ENCODE assay signal across 14 cellular contexts in genomic region chr16:75262800-75263127, GRCh38. TPM values are rescaled to one million over a fixed set of nuclear protein-coding genes. Genes with fewer than 3 reads are reported as not detected.
DNase-seq lines count a peak whose midpoint lies in the region; ATAC-seq, FAIRE-seq and TF ChIP-seq lines count a peak whose summit lies in the region.
"Had no signal": no experiment of that assay in that cellular context is flagged by ENCODE, and none has a peak within 500 bp of the region (broad histone marks: within the 10 kb centered on the region; RNA-seq: fewer than 3 reads in every experiment).

No MANE protein-coding gene starts in this region.

- TF ChIP-seq POLR2A in Peyer's patch (IDR thresholded peaks at IDR 0.05), result no peak
- no peak for TF ChIP-seq POLR2A in H1 (IDR thresholded peaks at IDR 0.05; ENCODE audit: control extremely low read depth in 1 of 2, low read depth in 2 of 2, low read length in 2 of 2)
- TF ChIP-seq POLR2A in tibial nerve (IDR thresholded peaks at IDR 0.05), result no peak

- H3K27ac Mint-ChIP-seq in nephron progenitor cell, result peak overlapping the region; percentile 79
- H3K27ac Mint-ChIP-seq in activated CD4-positive, alpha-beta memory T cell treated with anti-CD3 and anti-CD28 coated beads, Interleukin-2, amount 10 ng/mL, durations not matched to agents 7 days and 5 days, result no peak overlapping the region
- H3K27ac Mint-ChIP-seq: stimulated activated naive B cell treated with anti-CD40 and anti-IgM and Interleukin-4, amounts not matched to agents 10 μg/mL and 1 μg/mL and 100 μg/mL, for 72 hours had no signal

- no peak overlapping the region for H3K4ac ChIP-seq in H1 (replicated peaks; ENCODE audit: insufficient read length, low read depth, low read length)

- H3K27me3 Mint-ChIP-seq in nephron progenitor cell (ENCODE audit: low read depth, poor library complexity), result no peaks in the 10 kb centered on the region
- H3K27me3 Mint-ChIP-seq in activated CD4-positive, alpha-beta memory T cell treated with anti-CD3 and anti-CD28 coated beads, Interleukin-2, amount 10 ng/mL, durations not matched to agents 7 days and 5 days, result peaks cover 44% of the 10 kb centered on the region

- no peak overlapping the region; the same call in 1 of the 2 replicates for H2BK5ac ChIP-seq in H1 (ENCODE audit: low read depth, low read length)

- H3K14ac ChIP-seq in H1 (ENCODE audit: insufficient read length), result no peak overlapping the region

- no peak overlapping the region for H2AFZ ChIP-seq in H1 (ENCODE audit: low read length)
- H2AFZ ChIP-seq: parathyroid adenoma had no signal

- H4K8ac ChIP-seq in H1 (ENCODE audit: extremely low read depth, insufficient read depth, low read length), result no peak overlapping the region

- no peak overlapping the region for H3K9ac ChIP-seq in H1 (replicated peaks in 1 of 4; ENCODE audit: extremely low read depth in 1 of 4, low read depth in 3 of 4, low read length in 3 of 4)
- H3K9ac ChIP-seq: parathyroid adenoma had no signal

- H3K4me1 ChIP-seq in Peyer's patch (peaks cover 4 to 73% (median 9%) of the 10 kb centered on the region in 4 donors), H1 (replicated peaks in 1 of 4; ENCODE audit: control insufficient read depth in 3 of 4, insufficient read depth in 4 of 4, low read length in 3 of 4) (peaks cover 0 to 36% (median 28%) of the 10 kb centered on the region in 4 experiments; a peak in 6 of 7 replicates), tibial nerve (peaks cover 0 to 75% (median 41%) of the 10 kb centered on the region in 4 donors)

- H3K36me3 Mint-ChIP-seq in nephron progenitor cell (ENCODE audit: low read depth), result no peaks in the 10 kb centered on the region
- H3K36me3 Mint-ChIP-seq in activated CD4-positive, alpha-beta memory T cell treated with anti-CD3 and anti-CD28 coated beads, Interleukin-2, amount 10 ng/mL, durations not matched to agents 7 days and 5 days (ENCODE audit: low read depth), result no peaks in the 10 kb centered on the region
- H3K36me3 Mint-ChIP-seq: stimulated activated naive B cell treated with anti-CD40 and anti-IgM and Interleukin-4, amounts not matched to agents 10 μg/mL and 1 μg/mL and 100 μg/mL, for 72 hours had no signal

- peak overlapping the region in 3 of 4 donors; percentile 51 to 92 (median 89) for H3K27ac ChIP-seq in Peyer's patch
- H3K27ac ChIP-seq in H1 (ENCODE audit: low read depth, low read length), result no peak overlapping the region
- peak overlapping the region in 3 of 4 donors; percentile 8 to 91 (median 87) for H3K27ac ChIP-seq in tibial nerve
- H3K27ac ChIP-seq: parathyroid adenoma, VCaP had no signal

- no peak overlapping the region; a peak in 1 of 4 replicates for H3K4me2 ChIP-seq in H1 (ENCODE audit: insufficient read depth in 1 of 2, low read depth in 2 of 2, low read length in 2 of 2)

- H4K91ac ChIP-seq in H1 (replicated peaks; ENCODE audit: insufficient read length, low read length), result no peak overlapping the region

- H2BK15ac ChIP-seq in H1 (ENCODE audit: low read length), result 0 out of 2 replicates have a peak overlapping the region, but pooled peaks have one; percentile 29

- no peak for TF ChIP-seq CTCF in Peyer's patch (IDR thresholded peaks at IDR 0.05)
- no peak for TF ChIP-seq CTCF in H1 (IDR thresholded peaks at IDR 0.05; ENCODE audit: control extremely low read depth in 1 of 3, insufficient read depth in 1 of 3, low read depth in 1 of 3, low read length in 3 of 3)
- TF ChIP-seq CTCF in nephron progenitor cell (IDR thresholded peaks at IDR 0.05), result no peak
- no peak for TF ChIP-seq CTCF in tibial nerve (IDR thresholded peaks at IDR 0.05)

- H2BK12ac ChIP-seq in H1 (ENCODE audit: low read depth, low read length), result 0 out of 2 replicates have a peak overlapping the region, but pooled peaks have one; percentile 80

- TF ChIP-seq EP300 in H1 (IDR thresholded peaks at IDR 0.05; ENCODE audit: borderline replicate concordance in 1 of 2, low read depth in 2 of 2, low read length in 2 of 2) (no peak), tibial nerve (IDR thresholded peaks at IDR 0.05) (no peak)

- peak overlapping the region; percentile 40; the same call in 1 of the 2 replicates for H2AK5ac ChIP-seq in H1 (ENCODE audit: low read depth, low read length)

- no peaks in the 10 kb centered on the region for H3K9me3 Mint-ChIP-seq in nephron progenitor cell
- no peaks in the 10 kb centered on the region for H3K9me3 Mint-ChIP-seq in activated CD4-positive, alpha-beta memory T cell treated with anti-CD3 and anti-CD28 coated beads, Interleukin-2, amount 10 ng/mL, durations not matched to agents 7 days and 5 days
- H3K9me3 Mint-ChIP-seq: stimulated activated naive B cell treated with anti-CD40 and anti-IgM and Interleukin-4, amounts not matched to agents 10 μg/mL and 1 μg/mL and 100 μg/mL, for 72 hours had no signal

- peaks cover 11% of the 10 kb centered on the region; the same call in 1 of the 2 replicates for H3K23me2 ChIP-seq in H1 (ENCODE audit: low read depth, low read length)

- no peak for DNase-seq in Peyer's patch
- DNase-seq in H1 (ENCODE audit: low read depth in 1 of 2, low spot score in 2 of 2), result no peak
- no peak for DNase-seq in nephron progenitor cell
- DNase-seq in tibial nerve (ENCODE audit: low spot score in 2 of 2), result no peak
- no peak for DNase-seq in activated CD4-positive, alpha-beta memory T cell treated with anti-CD3 and anti-CD28 coated beads, Interleukin-2, amount 10 ng/mL, durations not matched to agents 7 days and 5 days
- no peak for DNase-seq in NCI-H2107 treated with DMSO at 0.1 percent for 48 hours (lab: John Stamatoyannopoulos, UW; ENCODE audit: unreplicated experiment)
- DNase-seq: NCI-H1694; SHP77 treated with DMSO at 0.1 percent for 48 hours; stimulated activated CD4-positive, alpha-beta T cell treated with anti-CD3 and anti-CD28 coated beads, Interleukin-2, amount 100 ng/mL, for 48 hours; stimulated activated naive B cell treated with anti-CD40 and anti-IgM and Interleukin-4, amounts not matched to agents 10 μg/mL and 1 μg/mL and 100 μg/mL, for 72 hours had no signal

- ATAC-seq in HG03354 (IDR thresholded peaks at IDR 0.05; ENCODE audit: poor library complexity, severe bottlenecking, unreplicated experiment), result no peak
- ATAC-seq: stimulated activated naive B cell treated with anti-CD40 and anti-IgM and Interleukin-4, amounts not matched to agents 10 μg/mL and 1 μg/mL and 100 μg/mL, for 72 hours had no signal

- CTCF ChIA-PET in H1 (lab: Charles Lee; ENCODE audit: partially characterized antibody), result interaction anchor here (0.8 to 1.8 kb wide), 6 partner anchors 8 to 124 kb away, joined by 3 to 13 read pairs (median 4); no protein-coding TSS in a partner anchor
- CTCF ChIA-PET in activated CD4-positive, alpha-beta memory T cell treated with anti-CD3 and anti-CD28 coated beads, Interleukin-2, amount 10 ng/mL, durations not matched to agents 7 days and 5 days (lab: Charles Lee), result no interaction called here

- H3K27me3 ChIP-seq in Peyer's patch, result no peaks in the 10 kb centered on the region
- H3K27me3 ChIP-seq in H1 (replicated peaks in 1 of 4; ENCODE audit: control insufficient read depth in 3 of 4, extremely low read depth in 1 of 4, insufficient read depth in 3 of 4, low read length in 3 of 4), result no peaks in the 10 kb centered on the region
- no peaks in the 10 kb centered on the region for H3K27me3 ChIP-seq in tibial nerve

- FAIRE-seq in H1 (lab: Jason Lieb, UNC), result no peak

- no peak overlapping the region for H2BK20ac ChIP-seq in H1 (ENCODE audit: low read length)

- no peak overlapping the region for H2BK120ac ChIP-seq in H1 (replicated peaks; ENCODE audit: low read depth, low read length)

- TF ChIP-seq RAD21 in H1 (IDR thresholded peaks at IDR 0.05 in 1 of 2, conservative IDR thresholded peaks at IDR 0.05 in 1 of 2; ENCODE audit: low read depth in 2 of 2, low read length in 2 of 2), result no peak

- peaks cover 0 to 75% of the 10 kb centered on the region in 2 experiments; a peak in 2 of 4 replicates for H3K79me2 ChIP-seq in H1 (ENCODE audit: control insufficient read depth in 1 of 2, insufficient read depth in 2 of 2, low read length in 2 of 2)

- peaks cover 15 to 35% of the 10 kb centered on the region in 2 experiments for H4K20me1 ChIP-seq in H1 (replicated peaks in 1 of 2; ENCODE audit: control insufficient read depth in 1 of 2, insufficient read depth in 2 of 2, low read length in 2 of 2)

- no peak overlapping the region for H3K56ac ChIP-seq in H1 (replicated peaks; ENCODE audit: insufficient read length, low read depth, low read length)

- H4K5ac ChIP-seq in H1 (ENCODE audit: insufficient read length, low read depth, low read length), result no peak overlapping the region

- POLR2A ChIA-PET in H1 (lab: Charles Lee; ENCODE audit: partially characterized antibody), result interaction anchor here (0.9 to 9.2 kb wide), 8 partner anchors 10 to 54 kb away, joined by 3 to 158 read pairs (median 4); partner anchors contain the start of gene BCAR1
- POLR2A ChIA-PET in activated CD4-positive, alpha-beta memory T cell treated with anti-CD3 and anti-CD28 coated beads, Interleukin-2, amount 10 ng/mL, durations not matched to agents 7 days and 5 days (lab: Charles Lee), result no interaction called here

- H3K4me3 ChIP-seq in Peyer's patch (peak overlapping the region in 1 of 4 donors; percentile 1), H1 (ENCODE audit: extremely low read depth in 1 of 4, insufficient read depth in 2 of 4, low read depth in 3 of 4, low read length in 4 of 4) (no peak overlapping the region), tibial nerve (no peak overlapping the region)

- H3K23ac ChIP-seq in H1 (ENCODE audit: insufficient read length), result no peak overlapping the region

- peaks cover 65% of the 10 kb centered on the region for H3K4me1 Mint-ChIP-seq in nephron progenitor cell
- peaks cover 2% of the 10 kb centered on the region for H3K4me1 Mint-ChIP-seq in activated CD4-positive, alpha-beta memory T cell treated with anti-CD3 and anti-CD28 coated beads, Interleukin-2, amount 10 ng/mL, durations not matched to agents 7 days and 5 days

- 77% methylated on average over 5 of the region's 5 CpGs; no CpG with 5 or more reads in 1 of the 2 experiments for WGBS in H1 (ENCODE audit: extremely low coverage in 1 of 2, insufficient coverage in 1 of 2, insufficient read length in 1 of 2, insufficient replicate concordance in 2 of 2, low coverage in 1 of 2, low lambda C conversion rate in 2 of 2, missing lambda C conversion rate in 1 of 2), 2 experiments
- WGBS in tibial nerve, 2 donors, result 82% methylated on average over 5 of the region's 5 CpGs; no CpG with 5 or more reads in 1 of the 2 donors

- H3K4me3 Mint-ChIP-seq in nephron progenitor cell, result peak overlapping the region; percentile 69
- no peak overlapping the region for H3K4me3 Mint-ChIP-seq in activated CD4-positive, alpha-beta memory T cell treated with anti-CD3 and anti-CD28 coated beads, Interleukin-2, amount 10 ng/mL, durations not matched to agents 7 days and 5 days
- H3K4me3 Mint-ChIP-seq: stimulated activated naive B cell treated with anti-CD40 and anti-IgM and Interleukin-4, amounts not matched to agents 10 μg/mL and 1 μg/mL and 100 μg/mL, for 72 hours had no signal

- no peak overlapping the region for H3K18ac ChIP-seq in H1 (ENCODE audit: extremely low read depth, low read length)

- peaks cover 33% of the 10 kb centered on the region for H3K79me1 ChIP-seq in H1 (ENCODE audit: low read depth, low read length)

- H3K36me3 ChIP-seq in Peyer's patch (no peaks in the 10 kb centered on the region), H1 (ENCODE audit: control insufficient read depth in 2 of 4, insufficient read depth in 4 of 4, low read length in 3 of 4) (no peaks in the 10 kb centered on the region), tibial nerve (no peaks in the 10 kb centered on the region)

- H3K9me3 ChIP-seq in Peyer's patch (no peaks in the 10 kb centered on the region), H1 (ENCODE audit: insufficient read depth in 2 of 2, low read depth in 1 of 2, low read length in 1 of 2) (no peaks in the 10 kb centered on the region), tibial nerve (no peaks in the 10 kb centered on the region)

RNA-seq across cellular contexts. Expression of gene BCAR1, which starts 11.3 kb away (rescaled TPM):
- 100 to 1,000 TPM in 3 of 4 donors, 10 to 100 TPM in 1; 77.6 to 251 (median 206) TPM for total RNA-seq in Peyer's patch
- total RNA-seq in H1 (2021; fragmentation: NEBNext Ultra II Directional; extraction: Animal tissue kit (Norgen Biotek cat#: 25700)), result 103 and 105 TPM in 2 replicates
- 59.8 and 93.8 TPM in 2 replicates for polyA plus RNA-seq in H1 (2011; rRNA removed)
- 51.9 TPM for polyA plus RNA-seq in H1 (2011; cell fraction: cytosol; rRNA removed)
- 130 TPM for polyA plus RNA-seq in H1 (2011; cell fraction: nucleus; rRNA removed)
- polyA plus RNA-seq in H1 (2012, experiment 1 of 2), result 42.6 to 68.8 TPM (median 64.7 TPM) in 4 replicates
- 54.8 TPM for polyA plus RNA-seq in H1 (2012, experiment 2 of 2)
- polyA plus RNA-seq in H1 (2013, experiment 1 of 2), result 83.5 TPM
- polyA plus RNA-seq in H1 (2013, experiment 2 of 2), result 83.4 TPM
- polyA minus RNA-seq in H1 (2011; rRNA and poly(A)+ RNA removed), result 19.1 and 21.8 TPM in 2 replicates
- polyA minus RNA-seq in H1 (2011; cell fraction: cytosol; rRNA and poly(A)+ RNA removed), result 43.2 TPM
- polyA minus RNA-seq in H1 (2011; cell fraction: nucleus; rRNA and poly(A)+ RNA removed), result 75.0 TPM
- total RNA-seq in tibial nerve, result 10 to 100 TPM; 41.0 to 57.3 (median 42.9) TPM
- total RNA-seq in activated CD4-positive, alpha-beta memory T cell treated with anti-CD3 and anti-CD28 coated beads, Interleukin-2, amount 10 ng/mL, durations not matched to agents 7 days and 5 days, result not detected

RNA-seq across cellular contexts. Expression of gene CTRB1, which starts 44.0 kb away (rescaled TPM):
- total RNA-seq in Peyer's patch, result not detected
- total RNA-seq in H1 (2021; fragmentation: NEBNext Ultra II Directional; extraction: Animal tissue kit (Norgen Biotek cat#: 25700)), result not detected in 2 replicates
- not detected in 2 replicates for polyA plus RNA-seq in H1 (2011; rRNA removed)
- polyA plus RNA-seq in H1 (2011; cell fraction: cytosol; rRNA removed), result not detected
- not detected for polyA plus RNA-seq in H1 (2011; cell fraction: nucleus; rRNA removed)
- polyA plus RNA-seq in H1 (2012, experiment 1 of 2), result not detected in 4 replicates
- not detected for polyA plus RNA-seq in H1 (2012, experiment 2 of 2)
- not detected for polyA plus RNA-seq in H1 (2013, experiment 1 of 2)
- not detected for polyA plus RNA-seq in H1 (2013, experiment 2 of 2)
- not detected in 2 replicates for polyA minus RNA-seq in H1 (2011; rRNA and poly(A)+ RNA removed)
- polyA minus RNA-seq in H1 (2011; cell fraction: cytosol; rRNA and poly(A)+ RNA removed), result not detected
- not detected for polyA minus RNA-seq in H1 (2011; cell fraction: nucleus; rRNA and poly(A)+ RNA removed)
- total RNA-seq in tibial nerve, result 10 to 100 TPM in 1 of 4 donors, 1 to 10 TPM in 2, under 1 TPM in 1; 0.59 to 24.3 (median 1.2) TPM
- not detected for total RNA-seq in activated CD4-positive, alpha-beta memory T cell treated with anti-CD3 and anti-CD28 coated beads, Interleukin-2, amount 10 ng/mL, durations not matched to agents 7 days and 5 days
- total RNA-seq: glomerular endothelial cell had no signal

RNA-seq across cellular contexts. Expression of gene CTRB2, which starts 55.8 kb away (rescaled TPM):
- total RNA-seq in Peyer's patch (not detected), tibial nerve (10 to 100 TPM in 3 of 4 donors, 1 to 10 TPM in 1; 4.2 to 45.0 (median 15.5) TPM)
- not detected in 2 replicates for total RNA-seq in H1 (2021; fragmentation: NEBNext Ultra II Directional; extraction: Animal tissue kit (Norgen Biotek cat#: 25700))
- polyA plus RNA-seq in H1 (2011; rRNA removed), result not detected in 2 replicates
- not detected for polyA plus RNA-seq in H1 (2011; cell fraction: cytosol; rRNA removed)
- polyA plus RNA-seq in H1 (2011; cell fraction: nucleus; rRNA removed), result not detected
- not detected in 4 replicates for polyA plus RNA-seq in H1 (2012, experiment 1 of 2)
- not detected for polyA plus RNA-seq in H1 (2012, experiment 2 of 2)
- polyA plus RNA-seq in H1 (2013, experiment 1 of 2), result not detected
- not detected for polyA plus RNA-seq in H1 (2013, experiment 2 of 2)
- not detected in 2 replicates for polyA minus RNA-seq in H1 (2011; rRNA and poly(A)+ RNA removed)
- polyA minus RNA-seq in H1 (2011; cell fraction: cytosol; rRNA and poly(A)+ RNA removed), result not detected
- polyA minus RNA-seq in H1 (2011; cell fraction: nucleus; rRNA and poly(A)+ RNA removed), result not detected
- not detected for total RNA-seq in activated CD4-positive, alpha-beta memory T cell treated with anti-CD3 and anti-CD28 coated beads, Interleukin-2, amount 10 ng/mL, durations not matched to agents 7 days and 5 days
- total RNA-seq: glomerular endothelial cell had no signal

Comparison
In these comparisons a context has a peak if more than half of its experiments do, and no peak if none do; other contexts are left out.
1. RNA of gene BCAR1, which starts 11.3 kb away (total RNA-seq): 77.6 to 251 TPM in Peyer's patch, 103 to 105 TPM in H1 and 41.0 to 57.3 TPM in tibial nerve; not detected in activated CD4-positive, alpha-beta memory T cell treated with anti-CD3 and anti-CD28 coated beads, Interleukin-2, amount 10 ng/mL, durations not matched to agents 7 days and 5 days; every median in the first group is over 10 times any median in the second.